In genomic region chr6:139485742-139486475, GRCh38 we compare ENCODE assay signal across 18 cellular contexts.
A peak's percentile ranks its signal among the peaks of the same experiment; 100 is the strongest.
DNase-seq lines count a peak whose midpoint lies in the region; ATAC-seq, FAIRE-seq and TF ChIP-seq lines count a peak whose summit lies in the region.
"Had no signal": no experiment of that assay in that cellular context is flagged by ENCODE, and none has a peak within 500 bp of the region (broad histone marks: within the 10 kb centered on the region; RNA-seq: fewer than 3 reads in every experiment).

No MANE protein-coding gene starts in this region.

- no peak overlapping the region for H3K9ac ChIP-seq in parathyroid adenoma
- H3K9ac ChIP-seq: SK-N-SH had no signal

- TF ChIP-seq EP300 in ovary (IDR thresholded peaks at IDR 0.05), result no peak

- DNase-seq in adrenal gland, result peak in 5 of 7 donors; percentile 23 to 75 (median 56)
- peak; percentile 28 to 61 (median 56) for DNase-seq in right lobe of liver
- no peak for DNase-seq in ovary
- no peak for DNase-seq in urothelium cell line (ENCODE audit: low spot score)
- DNase-seq in tibial artery, result no peak
- DNase-seq in CD4-positive, alpha-beta T cell, result no peak
- DNase-seq: BE2C, DMS 273 treated with DMSO at 0.1 percent for 48 hours, EL, NCI-H1048, NCI-H2227 treated with DMSO at 0.1 percent for 48 hours, NCI-H774, Peyer's patch, Right ventricle myocardium superior, SK-N-SH had no signal

- peak overlapping the region; percentile 65 for H2AFZ ChIP-seq in parathyroid adenoma

- H3K36me3 Mint-ChIP-seq in CD4-positive, alpha-beta T cell (ENCODE audit: low read depth), result no peaks in the 10 kb centered on the region

- H3K9me3 ChIP-seq in adrenal gland (replicated peaks in 1 of 3), result no peaks in the 10 kb centered on the region
- H3K9me3 ChIP-seq in right lobe of liver, result no peaks in the 10 kb centered on the region
- H3K9me3 ChIP-seq in parathyroid adenoma (ENCODE audit: control insufficient read depth, low read length), result no peaks in the 10 kb centered on the region
- H3K9me3 ChIP-seq in ovary, result no peaks in the 10 kb centered on the region
- H3K9me3 ChIP-seq in tibial artery, result no peaks in the 10 kb centered on the region
- no peaks in the 10 kb centered on the region for H3K9me3 ChIP-seq in CD4-positive, alpha-beta T cell (ENCODE audit: control insufficient read depth, low read length)
- H3K9me3 ChIP-seq: BE2C, Peyer's patch, SK-N-SH had no signal

- H3K4me1 ChIP-seq in adrenal gland (replicated peaks in 1 of 2), result peaks cover 0 to 5% of the 10 kb centered on the region in 2 donors
- peaks cover 0 to 40% (median 11%) of the 10 kb centered on the region in 4 donors for H3K4me1 ChIP-seq in right lobe of liver
- H3K4me1 ChIP-seq in parathyroid adenoma, result peaks cover 13% of the 10 kb centered on the region
- H3K4me1 ChIP-seq in ovary (ENCODE audit: insufficient read depth), result peaks cover 2% of the 10 kb centered on the region
- H3K4me1 ChIP-seq in tibial artery, result no peaks in the 10 kb centered on the region
- H3K4me1 ChIP-seq: BE2C, Peyer's patch had no signal

- H3K27ac Mint-ChIP-seq in CD4-positive, alpha-beta T cell, result no peak overlapping the region

- WGBS in adrenal gland, 4 donors, result 60 to 87% (median 67%) methylated on average over 5 of the region's 5 CpGs
- WGBS in right lobe of liver (ENCODE audit: insufficient coverage, low coverage, low lambda C conversion rate, missing lambda C conversion rate), result 19% methylated on average over 5 of the region's 5 CpGs
- WGBS in ovary, 3 donors, result 69 to 77% (median 70%) methylated on average over 5 of the region's 5 CpGs

- no peak overlapping the region for H3K4me3 Mint-ChIP-seq in CD4-positive, alpha-beta T cell

- no peak overlapping the region for H3K4me2 ChIP-seq in parathyroid adenoma (ENCODE audit: low read length)
- H3K4me2 ChIP-seq: SK-N-SH had no signal

- H3K27me3 Mint-ChIP-seq in CD4-positive, alpha-beta T cell, result no peaks in the 10 kb centered on the region

- CTCF ChIA-PET in CD4-positive, alpha-beta T cell (lab: Charles Lee), result interaction anchor here (1.2 kb wide), 1 partner anchor 13 kb away, joined by 3 read pairs; no protein-coding TSS in a partner anchor

- H3K27ac ChIP-seq in adrenal gland (no peak overlapping the region), right lobe of liver (peak overlapping the region; percentile 25 to 90 (median 81)), parathyroid adenoma (no peak overlapping the region), ovary (no peak overlapping the region), tibial artery (no peak overlapping the region)
- H3K27ac ChIP-seq in CD4-positive, alpha-beta T cell (ENCODE audit: low read depth, low read length), result no peak overlapping the region
- H3K27ac ChIP-seq: Peyer's patch had no signal

- H3K79me2 ChIP-seq in parathyroid adenoma, result no peaks in the 10 kb centered on the region

- H3K4me3 ChIP-seq in adrenal gland, result no peak overlapping the region
- H3K4me3 ChIP-seq in right lobe of liver, result no peak overlapping the region
- no peak overlapping the region for H3K4me3 ChIP-seq in parathyroid adenoma (ENCODE audit: low read depth, low read length)
- no peak overlapping the region for H3K4me3 ChIP-seq in ovary
- no peak overlapping the region for H3K4me3 ChIP-seq in tibial artery
- H3K4me3 ChIP-seq: Peyer's patch had no signal

- H3K4me1 Mint-ChIP-seq in CD4-positive, alpha-beta T cell (ENCODE audit: low read depth), result peaks cover 11% of the 10 kb centered on the region

- TF ChIP-seq CTCF in adrenal gland (IDR thresholded peaks at IDR 0.05), result no peak
- no peak for TF ChIP-seq CTCF in right lobe of liver (IDR thresholded peaks at IDR 0.05)
- no peak for TF ChIP-seq CTCF in parathyroid adenoma (IDR thresholded peaks at IDR 0.05)
- no peak for TF ChIP-seq CTCF in ovary (IDR thresholded peaks at IDR 0.05)
- TF ChIP-seq CTCF in tibial artery (IDR thresholded peaks at IDR 0.05), result no peak
- TF ChIP-seq CTCF in CD4-positive, alpha-beta T cell (IDR thresholded peaks at IDR 0.05), result no peak

- FAIRE-seq in urothelium cell line (lab: Jason Lieb, UNC), result no peak

- intact Hi-C loops in adrenal gland (cut with DNase I) (no loop called here), right lobe of liver (cut with DNase I) (no loop called here), ovary (cut with DNase I) (no loop called here), tibial artery (cut with DNase I; ENCODE audit: low total_unique reads) (no loop called here)
- intact Hi-C loops in CD4-positive, alpha-beta T cell (cut with DNase I, micrococcal nuclease), result no loop called here

- TF ChIP-seq POLR2A in adrenal gland (IDR thresholded peaks at IDR 0.05), result peak in 1 of 2 donors; percentile 10
- no peak for TF ChIP-seq POLR2A in right lobe of liver (IDR thresholded peaks at IDR 0.05)
- TF ChIP-seq POLR2A in ovary (IDR thresholded peaks at IDR 0.05), result no peak

- H3K36me3 ChIP-seq in adrenal gland (replicated peaks in 1 of 2), result no peaks in the 10 kb centered on the region
- H3K36me3 ChIP-seq in right lobe of liver, result no peaks in the 10 kb centered on the region
- no peaks in the 10 kb centered on the region for H3K36me3 ChIP-seq in parathyroid adenoma (ENCODE audit: control insufficient read depth, insufficient read depth, low read length)
- H3K36me3 ChIP-seq in ovary, result no peaks in the 10 kb centered on the region
- no peaks in the 10 kb centered on the region for H3K36me3 ChIP-seq in tibial artery
- H3K36me3 ChIP-seq: BE2C, Peyer's patch had no signal

- POLR2A ChIA-PET in CD4-positive, alpha-beta T cell (lab: Charles Lee), result no interaction called here

- ATAC-seq in GM18868 (IDR thresholded peaks at IDR 0.05; ENCODE audit: unreplicated experiment), result peak; percentile 9
- ATAC-seq in right lobe of liver, result peak; percentile 79 to 86 (median 82)
- no peak for ATAC-seq in CD4-positive, alpha-beta T cell (ENCODE audit: poor library complexity)
- ATAC-seq: HCT116 had no signal

- no peaks in the 10 kb centered on the region for H3K9me3 Mint-ChIP-seq in CD4-positive, alpha-beta T cell

- H3K27me3 ChIP-seq in adrenal gland, result no peaks in the 10 kb centered on the region
- no peaks in the 10 kb centered on the region for H3K27me3 ChIP-seq in right lobe of liver
- H3K27me3 ChIP-seq in parathyroid adenoma (ENCODE audit: control insufficient read depth, insufficient read depth, low read length), result no peaks in the 10 kb centered on the region
- no peaks in the 10 kb centered on the region for H3K27me3 ChIP-seq in ovary
- no peaks in the 10 kb centered on the region for H3K27me3 ChIP-seq in tibial artery
- H3K27me3 ChIP-seq in CD4-positive, alpha-beta T cell (ENCODE audit: control insufficient read depth, insufficient read depth, low read length), result no peaks in the 10 kb centered on the region
- H3K27me3 ChIP-seq: BE2C, Peyer's patch had no signal

Comparison
In these comparisons a context has a peak if more than half of its experiments do, and no peak if none do; other contexts are left out.
1. DNase-seq: peak in adrenal gland (5 of 7) and right lobe of liver (3 of 3); none in ovary (0 of 5), urothelium cell line (single experiment), tibial artery (0 of 2) and CD4-positive, alpha-beta T cell (0 of 10).
2. H3K27ac ChIP-seq: peak in right lobe of liver (3 of 3); none in adrenal gland (0 of 5), parathyroid adenoma (single experiment), ovary (0 of 2), tibial artery (0 of 2) and CD4-positive, alpha-beta T cell (single experiment).